18 cellular contexts compared by ENCODE assay signal in the genomic region with DNA sequence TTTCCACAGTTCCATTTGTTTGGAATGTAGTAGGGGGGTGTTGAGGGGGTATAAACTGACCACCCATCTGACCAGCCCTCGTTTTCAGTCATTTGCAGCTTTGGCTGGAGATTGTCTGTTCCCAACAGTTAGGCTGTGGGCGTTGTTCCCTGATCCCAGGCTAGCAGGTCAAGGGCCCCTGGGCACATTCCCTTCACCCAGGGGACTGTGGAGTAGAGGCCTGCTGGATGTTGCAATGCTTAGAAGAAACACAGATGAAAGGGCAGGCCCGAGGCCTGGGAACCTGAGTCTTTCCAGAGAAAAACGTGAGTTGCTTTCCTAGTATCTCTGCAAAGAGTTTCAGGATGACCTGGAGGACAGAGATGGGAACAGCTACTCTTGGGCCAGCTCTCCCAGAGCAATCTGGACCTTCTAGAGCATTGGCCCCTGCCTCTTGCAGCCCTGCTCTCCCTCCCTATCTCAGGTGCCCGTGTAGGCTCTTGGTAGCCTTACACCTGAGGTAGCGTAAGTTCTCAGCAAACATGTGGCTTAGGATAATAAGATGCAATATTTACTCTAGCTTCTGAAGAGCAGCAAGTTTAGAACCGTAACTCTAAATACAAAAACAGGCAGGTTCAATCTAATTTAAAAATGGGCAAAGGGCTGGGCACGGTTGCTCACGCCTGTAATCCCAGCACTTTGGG.
DNase-seq lines count a peak whose midpoint lies in the region; ATAC-seq, FAIRE-seq and TF ChIP-seq lines count a peak whose summit lies in the region.
"Had no signal": no experiment of that assay in that cellular context is flagged by ENCODE, and none has a peak within 500 bp of the region (broad histone marks: within the 10 kb centered on the region; RNA-seq: fewer than 3 reads in every experiment).

No MANE protein-coding gene starts in this region.

- H3K79me2 ChIP-seq in DND-41 (ENCODE audit: insufficient read depth, low read length) (peaks cover 41% of the 10 kb centered on the region), H1 (ENCODE audit: control insufficient read depth in 1 of 2, insufficient read depth in 2 of 2, low read length in 2 of 2) (no peaks in the 10 kb centered on the region)

- H3K27me3 ChIP-seq in DND-41 (ENCODE audit: insufficient read depth, low read length, poor library complexity) (no peaks in the 10 kb centered on the region), H1 (replicated peaks in 1 of 4; ENCODE audit: control insufficient read depth in 3 of 4, extremely low read depth in 1 of 4, insufficient read depth in 3 of 4, low read length in 3 of 4) (no peaks in the 10 kb centered on the region; a peak in 1 of 7 replicates), liver (ENCODE audit: control insufficient read depth in 4 of 4, insufficient read depth in 4 of 4, low read length in 3 of 4) (no peaks in the 10 kb centered on the region), spleen (replicated peaks in 1 of 7) (no peaks in the 10 kb centered on the region)

- no peaks in the 10 kb centered on the region; the same call in 1 of the 2 replicates for H3K36me3 ChIP-seq in DND-41 (ENCODE audit: insufficient read depth, low read length)
- H3K36me3 ChIP-seq in H1 (ENCODE audit: control insufficient read depth in 2 of 4, insufficient read depth in 4 of 4, low read length in 3 of 4) = no peaks in the 10 kb centered on the region
- no peaks in the 10 kb centered on the region for H3K36me3 ChIP-seq in liver (ENCODE audit: control insufficient read depth in 4 of 4, insufficient read depth in 3 of 4, low read depth in 1 of 4, low read length in 3 of 4)
- H3K36me3 ChIP-seq in spleen = no peaks in the 10 kb centered on the region

- CTCF ChIA-PET in H1 (lab: Charles Lee; ENCODE audit: partially characterized antibody) = interaction anchor here (0.7 to 1.2 kb wide), 3 partner anchors 23 to 342 kb away, joined by 3 read pairs; no protein-coding TSS in a partner anchor

- H2AK5ac ChIP-seq in H1 (ENCODE audit: low read depth, low read length) = 0 out of 2 replicates have a peak overlapping the region, but pooled peaks have one; percentile 29

- DNase-seq in DND-41 (no peak), H1 (ENCODE audit: low read depth in 1 of 2, low spot score in 2 of 2) (no peak), spleen (no peak), foreskin melanocyte (no peak), NCI-H1417 treated with DMSO at 0.1 percent for 48 hours (lab: John Stamatoyannopoulos, UW) (no peak)
- no peak for DNase-seq in activated naive CD8-positive, alpha-beta T cell treated with anti-CD3 and anti-CD28 coated beads, Interleukin-2, amount 50 U/mL, for 24 hours
- DNase-seq: activated CD8-positive, alpha-beta T cell treated with anti-CD3 and anti-CD28 coated beads, Interleukin-2, amount 10 ng/mL, durations not matched to agents 7 days and 5 days; DMS153; effector memory CD4-positive, alpha-beta T cell; KG1; naive B cell; NCI-H1436 treated with DMSO at 0.1 percent for 48 hours had no signal

- H3K14ac ChIP-seq in H1 (ENCODE audit: insufficient read length) = no peak overlapping the region

- no peak overlapping the region for H3K4me2 ChIP-seq in DND-41 (ENCODE audit: insufficient read depth, low read length)
- no peak overlapping the region for H3K4me2 ChIP-seq in H1 (ENCODE audit: insufficient read depth in 1 of 2, low read depth in 2 of 2, low read length in 2 of 2)

- TF ChIP-seq RAD21 in H1 (IDR thresholded peaks at IDR 0.05 in 1 of 2, conservative IDR thresholded peaks at IDR 0.05 in 1 of 2; ENCODE audit: low read depth in 2 of 2, low read length in 2 of 2) = no peak
- TF ChIP-seq RAD21 in liver (IDR thresholded peaks at IDR 0.05) = peak in 1 of 2 donors; percentile 36

- H3K4me1 ChIP-seq in DND-41 (ENCODE audit: insufficient read depth, low read length) (peaks cover 41% of the 10 kb centered on the region), H1 (replicated peaks in 1 of 4; ENCODE audit: control insufficient read depth in 3 of 4, insufficient read depth in 4 of 4, low read length in 3 of 4) (peaks cover 0 to 7% (median 2%) of the 10 kb centered on the region in 4 experiments; a peak in 3 of 7 replicates), liver (ENCODE audit: control insufficient read depth in 4 of 4, insufficient read depth in 4 of 4, low read length in 3 of 4) (peaks cover 18 to 69% (median 65%) of the 10 kb centered on the region in 4 donors), spleen (peaks cover 24 to 64% (median 42%) of the 10 kb centered on the region in 6 donors)

- H3K9me3 ChIP-seq in DND-41 (ENCODE audit: insufficient read depth, low read length, severe bottlenecking) (no peaks in the 10 kb centered on the region), H1 (ENCODE audit: insufficient read depth in 2 of 2, low read depth in 1 of 2, low read length in 1 of 2) (no peaks in the 10 kb centered on the region), liver (ENCODE audit: control insufficient read depth in 4 of 4, low read length in 3 of 4) (no peaks in the 10 kb centered on the region), spleen (no peaks in the 10 kb centered on the region)

- H2BK120ac ChIP-seq in H1 (replicated peaks; ENCODE audit: low read depth, low read length) = no peak overlapping the region

- H3K23me2 ChIP-seq in H1 (ENCODE audit: low read depth, low read length) = no peaks in the 10 kb centered on the region

- H3K23ac ChIP-seq in H1 (ENCODE audit: insufficient read length) = no peak overlapping the region

- H3K9ac ChIP-seq in DND-41 (ENCODE audit: low read depth, low read length) (no peak overlapping the region), H1 (replicated peaks in 1 of 4; ENCODE audit: extremely low read depth in 1 of 4, low read depth in 3 of 4, low read length in 3 of 4) (no peak overlapping the region), liver (ENCODE audit: low read depth in 1 of 2, low read length in 2 of 2) (no peak overlapping the region)

- ATAC-seq in DND-41 (ENCODE audit: insufficient read depth, low read depth) (no peak), HG03039 (IDR thresholded peaks at IDR 0.05; ENCODE audit: unreplicated experiment) (no peak)
- no peak for ATAC-seq in activated naive CD8-positive, alpha-beta T cell treated with anti-CD3 and anti-CD28 coated beads, Interleukin-2, amount 50 U/mL, for 24 hours
- ATAC-seq: activated CD8-positive, alpha-beta T cell treated with anti-CD3 and anti-CD28 coated beads, Interleukin-2, amount 10 ng/mL, durations not matched to agents 7 days and 5 days; HCT116; SK-N-SH treated with all-trans-retinoic acid at 6 μM for 48 hours; stimulated activated memory B cell treated with anti-CD40 and anti-IgM and Interleukin-4, amounts not matched to agents 10 μg/mL and 1 μg/mL and 100 μg/mL, for 72 hours had no signal

- H3K79me1 ChIP-seq in H1 (ENCODE audit: low read depth, low read length) = no peaks in the 10 kb centered on the region; the same call in 1 of the 2 replicates

- H2BK5ac ChIP-seq in H1 (ENCODE audit: low read depth, low read length) = no peak overlapping the region

- no peak for FAIRE-seq in H1 (lab: Jason Lieb, UNC)

- H3K27me3 Mint-ChIP-seq in activated naive CD8-positive, alpha-beta T cell treated with anti-CD3 and anti-CD28 coated beads, Interleukin-2, amount 50 U/mL, for 24 hours = no peaks in the 10 kb centered on the region
- H3K27me3 Mint-ChIP-seq: brain; naive B cell; stimulated activated memory B cell treated with anti-CD40 and anti-IgM and Interleukin-4, amounts not matched to agents 10 μg/mL and 1 μg/mL and 100 μg/mL, for 72 hours had no signal

- no peaks in the 10 kb centered on the region for H3K9me3 Mint-ChIP-seq in activated naive CD8-positive, alpha-beta T cell treated with anti-CD3 and anti-CD28 coated beads, Interleukin-2, amount 50 U/mL, for 24 hours
- H3K9me3 Mint-ChIP-seq: naive B cell; stimulated activated memory B cell treated with anti-CD40 and anti-IgM and Interleukin-4, amounts not matched to agents 10 μg/mL and 1 μg/mL and 100 μg/mL, for 72 hours had no signal

- no peak overlapping the region for H2AFZ ChIP-seq in DND-41 (ENCODE audit: low read depth, low read length)
- no peak overlapping the region for H2AFZ ChIP-seq in H1 (ENCODE audit: low read length)

- H2BK15ac ChIP-seq in H1 (ENCODE audit: low read length) = peak overlapping the region; percentile 40; the same call in 1 of the 2 replicates

- H2BK20ac ChIP-seq in H1 (ENCODE audit: low read length) = peak overlapping the region; percentile 92

- H3K4me3 ChIP-seq in DND-41 (ENCODE audit: low read depth in 1 of 2, low read length in 2 of 2) (no peak overlapping the region), H1 (ENCODE audit: extremely low read depth in 1 of 4, insufficient read depth in 2 of 4, low read depth in 3 of 4, low read length in 4 of 4) (no peak overlapping the region), liver (ENCODE audit: low read depth in 1 of 3, low read length in 3 of 3) (no peak overlapping the region), spleen (no peak overlapping the region)

- no peak overlapping the region for H4K91ac ChIP-seq in H1 (replicated peaks; ENCODE audit: insufficient read length, low read length)

- no peak overlapping the region for H3K4me3 Mint-ChIP-seq in activated naive CD8-positive, alpha-beta T cell treated with anti-CD3 and anti-CD28 coated beads, Interleukin-2, amount 50 U/mL, for 24 hours
- H3K4me3 Mint-ChIP-seq: activated CD8-positive, alpha-beta T cell treated with anti-CD3 and anti-CD28 coated beads, Interleukin-2, amount 10 ng/mL, durations not matched to agents 7 days and 5 days; brain; stimulated activated memory B cell treated with anti-CD40 and anti-IgM and Interleukin-4, amounts not matched to agents 10 μg/mL and 1 μg/mL and 100 μg/mL, for 72 hours had no signal

- WGBS in H1 (ENCODE audit: extremely low coverage in 1 of 2, insufficient coverage in 1 of 2, insufficient read length in 1 of 2, insufficient replicate concordance in 2 of 2, low coverage in 1 of 2, low lambda C conversion rate in 2 of 2, missing lambda C conversion rate in 1 of 2), 2 experiments = 92% methylated on average over 9 of the region's 9 CpGs; no CpG with 5 or more reads in 1 of the 2 experiments
- 53% methylated on average over 9 of the region's 9 CpGs for WGBS in liver
- WGBS in spleen, 5 donors = 77 to 91% (median 79%) methylated on average over 9 of the region's 9 CpGs

- no peak overlapping the region for H3K4ac ChIP-seq in H1 (replicated peaks; ENCODE audit: insufficient read length, low read depth, low read length)

- H4K8ac ChIP-seq in H1 (ENCODE audit: extremely low read depth, insufficient read depth, low read length) = no peak overlapping the region

- H3K27ac ChIP-seq in DND-41 (ENCODE audit: low read length) = 0 out of 2 replicates have a peak overlapping the region, but pooled peaks have one; percentile 12
- no peak overlapping the region for H3K27ac ChIP-seq in H1 (ENCODE audit: low read depth, low read length)
- peak overlapping the region; percentile 8 to 61 for H3K27ac ChIP-seq in liver (ENCODE audit: low read depth in 1 of 2, low read length in 2 of 2)
- peak overlapping the region in 6 of 8 donors; percentile 4 to 88 (median 40) for H3K27ac ChIP-seq in spleen

- TF ChIP-seq POLR2A in H1 (IDR thresholded peaks at IDR 0.05; ENCODE audit: control extremely low read depth in 1 of 2, low read depth in 2 of 2, low read length in 2 of 2) (no peak), spleen (IDR thresholded peaks at IDR 0.05) (no peak)

- TF ChIP-seq CTCF in DND-41 (IDR thresholded peaks at IDR 0.05; ENCODE audit: borderline replicate concordance, extremely low read depth, low read length, poor library complexity, severe bottlenecking) = no peak
- no peak for TF ChIP-seq CTCF in H1 (IDR thresholded peaks at IDR 0.05; ENCODE audit: control extremely low read depth in 1 of 3, insufficient read depth in 1 of 3, low read depth in 1 of 3, low read length in 3 of 3)
- no peak for TF ChIP-seq CTCF in liver (IDR thresholded peaks at IDR 0.05; ENCODE audit: low read depth, low read length, missing input control)
- no peak for TF ChIP-seq CTCF in spleen (IDR thresholded peaks at IDR 0.05 in 8 of 11, conservative IDR thresholded peaks at IDR 0.05 in 3 of 11)

- H3K27ac Mint-ChIP-seq in activated naive CD8-positive, alpha-beta T cell treated with anti-CD3 and anti-CD28 coated beads, Interleukin-2, amount 50 U/mL, for 24 hours = no peak overlapping the region
- H3K27ac Mint-ChIP-seq: activated CD8-positive, alpha-beta T cell treated with anti-CD3 and anti-CD28 coated beads, Interleukin-2, amount 10 ng/mL, durations not matched to agents 7 days and 5 days had no signal

- intact Hi-C loops in spleen (cut with DNase I; ENCODE audit: low total_unique reads) = no loop called here

- H2BK12ac ChIP-seq in H1 (ENCODE audit: low read depth, low read length) = no peak overlapping the region

- H3K36me3 Mint-ChIP-seq in activated naive CD8-positive, alpha-beta T cell treated with anti-CD3 and anti-CD28 coated beads, Interleukin-2, amount 50 U/mL, for 24 hours (ENCODE audit: low read depth) = peaks cover 3% of the 10 kb centered on the region

- no peak overlapping the region for H3K56ac ChIP-seq in H1 (replicated peaks; ENCODE audit: insufficient read length, low read depth, low read length)

- POLR2A ChIA-PET in H1 (lab: Charles Lee; ENCODE audit: partially characterized antibody) = interaction anchor here (0.6 to 1.3 kb wide), 4 partner anchors 8 to 41 kb away, joined by 3 to 4 read pairs (median 4); no protein-coding TSS in a partner anchor

- peaks cover 44% of the 10 kb centered on the region for H3K4me1 Mint-ChIP-seq in activated naive CD8-positive, alpha-beta T cell treated with anti-CD3 and anti-CD28 coated beads, Interleukin-2, amount 50 U/mL, for 24 hours

- H3K18ac ChIP-seq in H1 (ENCODE audit: extremely low read depth, low read length) = 0 out of 2 replicates have a peak overlapping the region, but pooled peaks have one; percentile 4

- H4K5ac ChIP-seq in H1 (ENCODE audit: insufficient read length, low read depth, low read length) = no peak overlapping the region

- TF ChIP-seq EP300 in H1 (IDR thresholded peaks at IDR 0.05; ENCODE audit: borderline replicate concordance in 1 of 2, low read depth in 2 of 2, low read length in 2 of 2) = no peak

- no peaks in the 10 kb centered on the region for H4K20me1 ChIP-seq in DND-41 (ENCODE audit: insufficient read depth, low read length)
- H4K20me1 ChIP-seq in H1 (replicated peaks in 1 of 2; ENCODE audit: control insufficient read depth in 1 of 2, insufficient read depth in 2 of 2, low read length in 2 of 2) = no peaks in the 10 kb centered on the region
